16 cellular contexts compared by ENCODE assay signal in genomic region chr6:13742961-13743735, GRCh38. TPM values are rescaled to one million over a fixed set of nuclear protein-coding genes. Genes with fewer than 3 reads are reported as not detected.
DNase-seq lines count a peak whose midpoint lies in the region; ATAC-seq and TF ChIP-seq lines count a peak whose summit lies in the region.
"Had no signal": no experiment of that assay in that cellular context is flagged by ENCODE, and none has a peak within 500 bp of the region (broad histone marks: within the 10 kb centered on the region; RNA-seq: fewer than 3 reads in every experiment).

No MANE protein-coding gene starts in this region.

- no peaks in the 10 kb centered on the region for H3K79me2 ChIP-seq in mammary epithelial cell (ENCODE audit: insufficient read depth, low read length)

- TF ChIP-seq CTCF in mammary epithelial cell (conservative IDR thresholded peaks at IDR 0.05 in 1 of 2, IDR thresholded peaks at IDR 0.05 in 1 of 2; ENCODE audit: extremely low read depth in 1 of 2, insufficient read depth in 1 of 2, low read depth in 1 of 2, low read length in 2 of 2) (no peak), ovary (IDR thresholded peaks at IDR 0.05) (no peak), GM13977 (IDR thresholded peaks at IDR 0.05; ENCODE audit: extremely low read depth, insufficient read depth, missing control alignments) (no peak), gastrocnemius medialis (IDR thresholded peaks at IDR 0.05 in 4 of 5, conservative IDR thresholded peaks at IDR 0.05 in 1 of 5) (no peak)

- H3K9ac ChIP-seq in mammary epithelial cell (ENCODE audit: insufficient read depth, low read length) = no peak overlapping the region

- no peak overlapping the region for H3K4me2 ChIP-seq in mammary epithelial cell (ENCODE audit: insufficient read depth, low read depth, low read length)

- WGBS in right cardiac atrium = 71% methylated on average over 56 of the region's 56 CpGs
- WGBS in mammary epithelial cell (ENCODE audit: low coverage, missing lambda C conversion rate) = 96% methylated on average over 9 of the region's 56 CpGs
- WGBS in ovary, 3 donors = 58 to 77% (median 69%) methylated on average over 55 to 56 of the region's 56 CpGs

- dilution Hi-C loops in mammary epithelial cell (cut with HindIII; ENCODE audit: low sequenced_read_pairs) = no loop called here

- H3K4me1 ChIP-seq in right cardiac atrium (ENCODE audit: control insufficient read depth, insufficient read depth, low read length) (no peaks in the 10 kb centered on the region), mammary epithelial cell (ENCODE audit: insufficient read depth, low read length) (no peaks in the 10 kb centered on the region), ovary (ENCODE audit: insufficient read depth) (no peaks in the 10 kb centered on the region), gastrocnemius medialis (no peaks in the 10 kb centered on the region)

- no peaks in the 10 kb centered on the region for H3K27me3 ChIP-seq in right cardiac atrium (ENCODE audit: control insufficient read depth, insufficient read depth)
- H3K27me3 ChIP-seq in mammary epithelial cell (ENCODE audit: insufficient read depth, low read length) = no peaks in the 10 kb centered on the region
- H3K27me3 ChIP-seq in ovary = no peaks in the 10 kb centered on the region
- H3K27me3 ChIP-seq in gastrocnemius medialis = no peaks in the 10 kb centered on the region

- H3K27ac ChIP-seq in right cardiac atrium (ENCODE audit: low read length) = no peak overlapping the region
- no peak overlapping the region for H3K27ac ChIP-seq in mammary epithelial cell (ENCODE audit: insufficient read depth, low read depth, low read length)
- no peak overlapping the region for H3K27ac ChIP-seq in ovary
- no peak overlapping the region for H3K27ac ChIP-seq in gastrocnemius medialis

- H3K36me3 ChIP-seq in mammary epithelial cell (ENCODE audit: insufficient read depth, low read length) (no peaks in the 10 kb centered on the region), ovary (no peaks in the 10 kb centered on the region), gastrocnemius medialis (no peaks in the 10 kb centered on the region)

- BruUV-seq in mammary epithelial cell (replicated peaks; lab: Mats Ljungman, UMichigan) = no TSS peak

- DNase-seq in right cardiac atrium (peak in 2 of 3 donors; percentile 41 to 52), left ventricle myocardium superior (no peak), mammary epithelial cell (no peak), ovary (peak in 3 of 5 donors; percentile 28 to 41 (median 35)), GM13977 (ENCODE audit: low spot score) (no peak), gastrocnemius medialis (no peak)
- no peak for DNase-seq in stimulated activated naive CD4-positive, alpha-beta T cell treated with Interleukin-2 at 50 U/mL for 16 hours (lab: John Stamatoyannopoulos, UW)
- DNase-seq: activated CD4-positive, alpha-beta T cell treated with anti-CD3 and anti-CD28 coated beads, Interleukin-2, amount 50 U/mL, for 1 hour; activated T-cell treated with anti-CD3 and anti-CD28 coated beads, Interleukin-2, amount 50 U/mL, for 72 hours; amniotic stem cell; effector memory CD8-positive, alpha-beta T cell; HCEC 1CT; mesenchymal stem cell; NCI-H1694; nephron progenitor cell had no signal

- H3K9me3 ChIP-seq in right cardiac atrium (ENCODE audit: control insufficient read depth, low read length) (no peaks in the 10 kb centered on the region), mammary epithelial cell (replicated peaks; ENCODE audit: insufficient read depth, low read length) (no peaks in the 10 kb centered on the region), ovary (no peaks in the 10 kb centered on the region), gastrocnemius medialis (no peaks in the 10 kb centered on the region)

- no peak for TF ChIP-seq EP300 in ovary (IDR thresholded peaks at IDR 0.05)

- CTCF ChIA-PET in mammary epithelial cell (lab: Charles Lee; ENCODE audit: low non-redundant PET) = no interaction called here

- peak in 1 of 2 donors; percentile 65 for ATAC-seq in right cardiac atrium
- no peak for ATAC-seq in left ventricle myocardium superior
- ATAC-seq in gastrocnemius medialis = no peak
- ATAC-seq: effector memory CD8-positive, alpha-beta T cell; HepG2 had no signal

- peak overlapping the region; percentile 44 for H2AFZ ChIP-seq in mammary epithelial cell (ENCODE audit: low read depth, low read length)

- TF ChIP-seq POLR2A in ovary (IDR thresholded peaks at IDR 0.05) (no peak), gastrocnemius medialis (IDR thresholded peaks at IDR 0.05) (no peak)

- in situ Hi-C loops in mammary epithelial cell (cut with MboI; ENCODE audit: low sequenced_read_pairs in 2 of 2) (no loop called here), GM13977 (cut with MboI; ENCODE audit: low pct_unique_long_range_greater_than_20kb, low sequenced_read_pairs, unreplicated experiment) (no loop called here), gastrocnemius medialis (cut with MboI; ENCODE audit: low sequenced_read_pairs in 4 of 4) (no loop called here)

- no peaks in the 10 kb centered on the region for H4K20me1 ChIP-seq in mammary epithelial cell (ENCODE audit: insufficient read depth, low read length)

- no peak overlapping the region for H3K4me3 ChIP-seq in right cardiac atrium (ENCODE audit: low read length)
- H3K4me3 ChIP-seq in mammary epithelial cell (replicated peaks in 1 of 3; ENCODE audit: insufficient read depth in 1 of 3, low read depth in 2 of 3, low read length in 3 of 3) = no peak overlapping the region
- H3K4me3 ChIP-seq in ovary = peak overlapping the region; percentile 22
- no peak overlapping the region for H3K4me3 ChIP-seq in gastrocnemius medialis

- intact Hi-C loops in right cardiac atrium (cut with DNase I) = no loop called here
- intact Hi-C loops in left ventricle myocardium superior (cut with micrococcal nuclease) = no loop called here
- intact Hi-C loops in mammary epithelial cell (cut with micrococcal nuclease) = no loop called here
- intact Hi-C loops in ovary (cut with DNase I) = no loop called here
- intact Hi-C loops in gastrocnemius medialis (cut with DNase I; ENCODE audit: low total_unique reads) = no loop called here

RNA-seq across cellular contexts. Expression of gene RANBP9, which starts 31.5 kb away (rescaled TPM):
- total RNA-seq in right cardiac atrium = 10 to 100 TPM; 31.1 to 35.4 (median 33.0) TPM
- 19.0 TPM for polyA plus RNA-seq in right cardiac atrium
- 31.9 TPM for total RNA-seq in left ventricle myocardium superior
- 10 to 100 TPM; 26.7 to 44.4 TPM for total RNA-seq in mammary epithelial cell
- 22.9 TPM for polyA plus RNA-seq in mammary epithelial cell
- 29.4 TPM for polyA minus RNA-seq in mammary epithelial cell
- total RNA-seq in ovary = 10 to 100 TPM; 26.5 to 40.8 (median 37.0) TPM
- 10 to 100 TPM; 24.8 to 50.6 TPM for polyA plus RNA-seq in ovary
- 10 to 100 TPM; 44.7 to 93.1 (median 63.3) TPM for total RNA-seq in gastrocnemius medialis

Comparison
In these comparisons a context has a peak if more than half of its experiments do, and no peak if none do; other contexts are left out.
1. DNase-seq: peak in right cardiac atrium (2 of 3) and ovary (3 of 5); none in left ventricle myocardium superior (single experiment), mammary epithelial cell (single experiment), stimulated activated naive CD4-positive, alpha-beta T cell treated with Interleukin-2 at 50 U/mL for 16 hours (single experiment), GM13977 (single experiment) and gastrocnemius medialis (0 of 2).